ENCODE assay signal across 19 cellular contexts in the genomic region with DNA sequence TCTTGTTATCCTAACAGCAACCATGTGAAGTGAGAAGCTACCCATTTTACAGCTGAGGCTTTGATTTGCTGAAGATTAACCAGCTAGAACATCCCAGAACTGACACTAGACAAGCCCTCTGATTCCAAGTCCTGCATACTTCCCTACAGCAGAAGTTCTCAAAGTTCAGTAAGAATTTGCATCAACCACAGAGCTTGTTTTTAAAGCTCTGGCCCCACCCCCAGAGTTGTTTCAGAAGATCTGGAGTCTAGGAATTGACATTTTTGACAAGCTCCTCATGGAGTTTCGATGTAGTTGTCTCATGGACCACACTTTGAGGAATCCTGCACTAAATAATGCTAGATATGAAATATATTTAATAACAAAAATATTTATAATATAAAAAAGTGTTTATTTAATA.
DNase-seq lines count a peak whose midpoint lies in the region; ATAC-seq, FAIRE-seq and TF ChIP-seq lines count a peak whose summit lies in the region.
"Had no signal": no experiment of that assay in that cellular context is flagged by ENCODE, and none has a peak within 500 bp of the region (broad histone marks: within the 10 kb centered on the region; RNA-seq: fewer than 3 reads in every experiment).

No MANE protein-coding gene starts in this region.

- no peak for TF ChIP-seq CTCF in astrocyte (IDR thresholded peaks at IDR 0.05; ENCODE audit: insufficient read depth, low read depth, low read length)
- TF ChIP-seq CTCF in hepatocyte (IDR thresholded peaks at IDR 0.05; ENCODE audit: poor library complexity) = no peak
- no peak for TF ChIP-seq CTCF in osteocyte (IDR thresholded peaks at IDR 0.05)

- H3K4ac ChIP-seq in mesenchymal stem cell (ENCODE audit: low read depth in 1 of 2, low read length in 2 of 2) = no peak overlapping the region

- 94% methylated on average over 1 of the region's 1 CpG for WGBS in hepatocyte (ENCODE audit: low lambda C conversion rate, missing lambda C conversion rate)
- no CpG with 5 or more reads among the region's 1 CpG for WGBS in mesenchymal stem cell

- H3K27me3 Mint-ChIP-seq in astrocyte (ENCODE audit: low read depth, unreplicated experiment) (peaks cover 12% of the 10 kb centered on the region), osteocyte (ENCODE audit: unreplicated experiment) (no peaks in the 10 kb centered on the region)

- no peaks in the 10 kb centered on the region for H3K27me3 ChIP-seq in astrocyte (ENCODE audit: insufficient read depth, low read length)
- no peaks in the 10 kb centered on the region for H3K27me3 ChIP-seq in hepatocyte
- no peaks in the 10 kb centered on the region for H3K27me3 ChIP-seq in mesenchymal stem cell (ENCODE audit: control insufficient read depth in 1 of 2, insufficient read depth in 1 of 2, low read length in 2 of 2)
- H3K27me3 ChIP-seq: BE2C had no signal

- no peak overlapping the region for H3K4me3 ChIP-seq in astrocyte (ENCODE audit: insufficient read depth, low read depth, low read length)
- no peak overlapping the region for H3K4me3 ChIP-seq in hepatocyte
- no peak overlapping the region for H3K4me3 ChIP-seq in mesenchymal stem cell (ENCODE audit: insufficient read depth in 1 of 2, low read depth in 1 of 2, low read length in 2 of 2)

- H2BK12ac ChIP-seq in mesenchymal stem cell (ENCODE audit: low read length in 2 of 2) = no peak overlapping the region

- intact Hi-C loops in head of caudate nucleus (cut with DNase I) = no loop called here

- H3K9ac ChIP-seq in astrocyte (ENCODE audit: low read length) (no peak overlapping the region), mesenchymal stem cell (ENCODE audit: low read length) (no peak overlapping the region)

- no peaks in the 10 kb centered on the region for H3K9me3 Mint-ChIP-seq in astrocyte (ENCODE audit: unreplicated experiment)
- H3K9me3 Mint-ChIP-seq in osteocyte (ENCODE audit: unreplicated experiment) = no peaks in the 10 kb centered on the region
- H3K9me3 Mint-ChIP-seq: H9 had no signal

- no peaks in the 10 kb centered on the region for H3K79me1 ChIP-seq in mesenchymal stem cell (replicated peaks; ENCODE audit: low read length, poor library complexity, severe bottlenecking)

- H3K4me1 Mint-ChIP-seq in astrocyte (ENCODE audit: low read depth, unreplicated experiment) = peaks cover 11% of the 10 kb centered on the region
- H3K4me1 Mint-ChIP-seq in osteocyte (ENCODE audit: unreplicated experiment) = no peaks in the 10 kb centered on the region
- H3K4me1 Mint-ChIP-seq: CD4-positive, alpha-beta memory T cell; IgD-negative memory B cell had no signal

- no peak overlapping the region for H2BK120ac ChIP-seq in mesenchymal stem cell (ENCODE audit: low read depth, low read length)

- H2AK5ac ChIP-seq in mesenchymal stem cell (ENCODE audit: low read length, severe bottlenecking) = no peak overlapping the region

- H2AFZ ChIP-seq in astrocyte (ENCODE audit: low read depth, low read length) = no peak overlapping the region
- no peak overlapping the region for H2AFZ ChIP-seq in hepatocyte
- no peak overlapping the region for H2AFZ ChIP-seq in mesenchymal stem cell (ENCODE audit: low read depth, low read length)

- H3K27ac Mint-ChIP-seq in astrocyte (ENCODE audit: unreplicated experiment) (no peak overlapping the region), osteocyte (ENCODE audit: unreplicated experiment) (no peak overlapping the region)
- H3K27ac Mint-ChIP-seq: CD4-positive, alpha-beta memory T cell; H9; IgD-negative memory B cell had no signal

- H3K4me1 ChIP-seq in astrocyte (ENCODE audit: insufficient read depth, low read length) (peaks cover 9% of the 10 kb centered on the region), hepatocyte (ENCODE audit: insufficient read depth) (peaks cover 4% of the 10 kb centered on the region), mesenchymal stem cell (ENCODE audit: control insufficient read depth, insufficient read depth, low read depth, low read length) (peaks cover 6% of the 10 kb centered on the region)
- H3K4me1 ChIP-seq: BE2C had no signal

- H2BK15ac ChIP-seq in mesenchymal stem cell (ENCODE audit: low read depth, poor library complexity, severe bottlenecking) = no peak overlapping the region

- no peak for FAIRE-seq in astrocyte (lab: Jason Lieb, UNC)
- FAIRE-seq: D721Med, G401.6, GM12892, GM19239 had no signal

- no peaks in the 10 kb centered on the region for H3K36me3 Mint-ChIP-seq in astrocyte (ENCODE audit: low read depth, unreplicated experiment)
- no peaks in the 10 kb centered on the region for H3K36me3 Mint-ChIP-seq in osteocyte (ENCODE audit: unreplicated experiment)
- H3K36me3 Mint-ChIP-seq: CD4-positive, alpha-beta memory T cell; IgD-negative memory B cell had no signal

- peak overlapping the region; percentile 18 for H3K4me2 ChIP-seq in astrocyte (ENCODE audit: low read length)
- H3K4me2 ChIP-seq in hepatocyte = peak overlapping the region; percentile 33
- no peak overlapping the region for H3K4me2 ChIP-seq in mesenchymal stem cell (ENCODE audit: low read length, poor library complexity, severe bottlenecking)

- no peaks in the 10 kb centered on the region for H3K9me3 ChIP-seq in astrocyte (ENCODE audit: insufficient read depth, low read depth, low read length)
- H3K9me3 ChIP-seq in hepatocyte (ENCODE audit: low read depth) = no peaks in the 10 kb centered on the region
- H3K9me3 ChIP-seq in mesenchymal stem cell (ENCODE audit: control insufficient read depth, low read length) = no peaks in the 10 kb centered on the region
- H3K9me3 ChIP-seq: BE2C had no signal

- no peak overlapping the region for H4K91ac ChIP-seq in mesenchymal stem cell (ENCODE audit: low read length)

- no peak overlapping the region for H4K8ac ChIP-seq in mesenchymal stem cell (ENCODE audit: low read length)

- H3K36me3 ChIP-seq in astrocyte (ENCODE audit: insufficient read depth, low read length) = no peaks in the 10 kb centered on the region
- H3K36me3 ChIP-seq in hepatocyte (replicated peaks; ENCODE audit: insufficient read depth, low read depth) = no peaks in the 10 kb centered on the region
- H3K36me3 ChIP-seq in mesenchymal stem cell (ENCODE audit: control insufficient read depth in 1 of 2, insufficient read depth in 2 of 2, low read depth in 1 of 2, low read length in 2 of 2) = no peaks in the 10 kb centered on the region
- H3K36me3 ChIP-seq: BE2C had no signal

- H3K27ac ChIP-seq in astrocyte (ENCODE audit: low read depth, low read length) (no peak overlapping the region), hepatocyte (no peak overlapping the region), mesenchymal stem cell (ENCODE audit: low read length, poor library complexity, severe bottlenecking) (peak overlapping the region; percentile 92)
- H3K27ac ChIP-seq: C4-2B had no signal

- H3K9me2 ChIP-seq in hepatocyte (replicated peaks; ENCODE audit: insufficient read depth) = no peaks in the 10 kb centered on the region

- no peak overlapping the region for H2BK5ac ChIP-seq in mesenchymal stem cell (ENCODE audit: low read depth, low read length, poor library complexity, severe bottlenecking)

- H3K79me2 ChIP-seq in astrocyte (ENCODE audit: insufficient read depth, low read length) (no peaks in the 10 kb centered on the region), hepatocyte (no peaks in the 10 kb centered on the region)

- no peak overlapping the region for H3K18ac ChIP-seq in mesenchymal stem cell (ENCODE audit: low read depth in 1 of 2, low read length in 2 of 2)

- ATAC-seq in HG03439 (IDR thresholded peaks at IDR 0.05; ENCODE audit: unreplicated experiment) = no peak

- no peak overlapping the region for H3K14ac ChIP-seq in mesenchymal stem cell (ENCODE audit: low read length in 2 of 2)

- no peak overlapping the region for H3K23ac ChIP-seq in mesenchymal stem cell (ENCODE audit: low read length in 2 of 2)

- H3K4me3 Mint-ChIP-seq in astrocyte (ENCODE audit: unreplicated experiment) (no peak overlapping the region), osteocyte (ENCODE audit: unreplicated experiment) (no peak overlapping the region)
- H3K4me3 Mint-ChIP-seq: CD4-positive, alpha-beta memory T cell; H9; IgD-negative memory B cell had no signal

- DNase-seq in astrocyte (ENCODE audit: low read depth) (peak; percentile 14), hepatocyte (ENCODE audit: low spot score) (no peak), mesenchymal stem cell (no peak), head of caudate nucleus (no peak), AG08395 (ENCODE audit: low spot score) (no peak), osteocyte (ENCODE audit: extremely low spot score, unreplicated experiment) (no peak)
- DNase-seq: BE2C; CD4-positive, alpha-beta memory T cell; DMS153; EL; GOT3; H9 had no signal

- H4K20me1 ChIP-seq in astrocyte (ENCODE audit: insufficient read depth, low read length) = no peaks in the 10 kb centered on the region
- H4K20me1 ChIP-seq in hepatocyte (ENCODE audit: insufficient read depth, poor library complexity, severe bottlenecking) = no peaks in the 10 kb centered on the region
